1 cellular context compared by ENCODE assay signal in the genomic region with DNA sequence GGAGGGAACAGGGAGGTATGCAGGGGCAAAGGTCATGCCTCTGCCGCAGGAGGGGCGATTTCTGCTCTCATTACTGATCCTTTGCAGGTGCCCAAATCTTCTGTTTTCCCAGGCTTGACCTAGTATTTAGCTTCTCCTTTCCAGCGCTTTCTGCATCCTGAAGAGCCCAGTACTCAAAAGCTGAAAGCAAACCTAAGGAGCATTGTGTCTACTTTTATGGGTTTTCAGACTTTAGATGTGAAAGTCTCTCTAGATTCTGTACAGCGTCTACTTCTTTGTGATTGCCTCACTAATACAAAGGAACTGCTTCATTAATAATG.
TF ChIP-seq lines count a peak whose summit lies in the region.

No MANE protein-coding gene starts in this region.

TF ChIP-seq in K562, 482 proteins besides CTCF, POLR2A, EP300 and RAD21:
- TF ChIP-seq NKRF (IDR thresholded peaks at IDR 0.05; ENCODE audit: borderline replicate concordance) (no peak), E2F1 (CRISPR knock-in tag; IDR thresholded peaks at IDR 0.05) (no peak), TEAD4 (IDR thresholded peaks at IDR 0.05; ENCODE audit: low read length) (0 out of 2 replicates have a peak, but pooled peaks have one; percentile 8), TEAD4 (CRISPR knock-in tag; IDR thresholded peaks at IDR 0.05; ENCODE audit: borderline replicate concordance) (no peak), ZNF354B (CRISPR knock-in tag; IDR thresholded peaks at IDR 0.05) (no peak), COPS2 (conservative IDR thresholded peaks at IDR 0.05) (no peak), NR2C2 (CRISPR knock-in tag; IDR thresholded peaks at IDR 0.05) (no peak), NR2C2 (tag; IDR thresholded peaks at IDR 0.05) (peak; percentile 82; the same call in 1 of the 2 replicates), MIER1 (IDR thresholded peaks at IDR 0.05; ENCODE audit: low read depth) (no peak), ZNF766 (CRISPR knock-in tag; conservative IDR thresholded peaks at IDR 0.05) (no peak)
TF ChIP-seq in K562: peak in this region for 2.
